10 cellular contexts compared by ENCODE assay signal in the genomic region with DNA sequence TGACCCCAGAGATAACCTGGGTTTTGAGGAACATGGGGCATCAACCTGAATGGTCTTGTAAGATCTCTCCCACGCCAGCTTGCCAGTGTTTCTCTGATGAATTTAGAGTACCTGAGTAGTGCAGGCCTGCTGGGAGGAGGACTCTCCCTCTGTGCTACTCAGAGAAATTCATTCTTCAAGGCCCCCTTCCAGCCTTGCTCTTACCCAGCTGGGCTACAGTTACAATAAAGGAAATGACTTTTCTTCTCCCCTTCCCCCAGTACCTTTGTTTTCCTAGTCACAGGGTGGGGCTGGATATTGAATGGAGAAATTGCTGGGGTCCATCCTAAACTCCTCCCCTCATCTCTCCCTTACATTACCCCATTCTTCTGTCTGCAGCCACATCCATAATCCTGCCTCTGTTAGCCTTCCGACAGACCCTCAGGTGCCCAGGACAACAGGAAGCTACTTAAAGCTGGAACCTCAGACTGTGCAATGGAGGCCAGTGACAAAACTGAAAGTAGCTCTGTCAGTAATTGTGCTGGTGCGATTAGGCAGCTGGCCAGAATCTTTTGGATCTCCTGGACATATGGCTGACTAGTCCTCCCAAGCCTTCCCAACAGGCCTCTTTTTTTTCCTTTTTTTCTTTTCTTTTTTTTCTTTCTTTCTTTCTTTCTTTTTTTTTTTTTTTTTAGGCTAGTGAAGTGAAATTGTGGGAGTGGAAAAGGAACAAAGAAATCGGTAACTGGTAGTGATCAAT. TPM values are rescaled to one million over a fixed set of nuclear protein-coding genes. Genes with fewer than 3 reads are reported as not detected.
DNase-seq lines count a peak whose midpoint lies in the region; ATAC-seq lines count a peak whose summit lies in the region.
"Had no signal": no experiment of that assay in that cellular context is flagged by ENCODE, and none has a peak within 500 bp of the region (broad histone marks: within the 10 kb centered on the region; RNA-seq: fewer than 3 reads in every experiment).

No MANE protein-coding gene starts in this region.

- H3K36me3 ChIP-seq in iPS-20b (ENCODE audit: insufficient read depth, low read depth, low read length) (peaks cover 48% of the 10 kb centered on the region), subcutaneous abdominal adipose tissue (ENCODE audit: control insufficient read depth in 5 of 5, insufficient read depth in 5 of 5, low read length in 5 of 5) (peaks cover 0 to 5% (median 0%) of the 10 kb centered on the region in 5 donors)

- intact Hi-C loops in activated T-helper 2 cell treated with anti-CD3 and anti-CD28 coated beads, Interferon-gamma antibody, Interleukin-2, Interleukin-4, amounts not matched to agents 10 μg/mL and 5 μg/mL and 100 μg/mL, durations not matched to agents 14 hours and 24 hours and 36 hours (cut with micrococcal nuclease): no loop called here

- 0 out of 2 replicates have a peak overlapping the region, but pooled peaks have one; percentile 3 for H3K9ac ChIP-seq in iPS-20b (ENCODE audit: low read depth, low read length)
- H3K9ac ChIP-seq in subcutaneous abdominal adipose tissue (ENCODE audit: low read length in 5 of 5): peak overlapping the region; percentile 40 to 71 (median 53)

- peaks cover 34% of the 10 kb centered on the region for H3K4me1 Mint-ChIP-seq in activated T-helper 2 cell treated with anti-CD3 and anti-CD28 coated beads, Interferon-gamma antibody, Interleukin-2, Interleukin-4, amounts not matched to agents 10 μg/mL and 5 μg/mL and 100 μg/mL, durations not matched to agents 14 hours and 24 hours and 36 hours (ENCODE audit: low read depth)

- no peak overlapping the region for H3K4me3 ChIP-seq in iPS-20b (ENCODE audit: low read length)
- H3K4me3 ChIP-seq in subcutaneous abdominal adipose tissue (ENCODE audit: low read depth in 1 of 5, low read length in 5 of 5): peak overlapping the region; percentile 16 to 53 (median 25)
- H3K4me3 ChIP-seq: SK-N-MC had no signal

- H3K4me1 ChIP-seq in iPS-20b (ENCODE audit: insufficient read depth, low read length): 0 out of 2 replicates have a peak, but pooled peaks cover 6% of the 10 kb centered on the region
- peaks cover 16 to 72% (median 39%) of the 10 kb centered on the region in 5 donors for H3K4me1 ChIP-seq in subcutaneous abdominal adipose tissue (ENCODE audit: control insufficient read depth in 5 of 5, insufficient read depth in 5 of 5, low read length in 5 of 5)

- peak overlapping the region; percentile 26 for H3K4me3 Mint-ChIP-seq in activated T-helper 2 cell treated with anti-CD3 and anti-CD28 coated beads, Interferon-gamma antibody, Interleukin-2, Interleukin-4, amounts not matched to agents 10 μg/mL and 5 μg/mL and 100 μg/mL, durations not matched to agents 14 hours and 24 hours and 36 hours (ENCODE audit: low read depth)

- H3K27ac Mint-ChIP-seq in activated T-helper 2 cell treated with anti-CD3 and anti-CD28 coated beads, Interferon-gamma antibody, Interleukin-2, Interleukin-4, amounts not matched to agents 10 μg/mL and 5 μg/mL and 100 μg/mL, durations not matched to agents 14 hours and 24 hours and 36 hours: peak overlapping the region; percentile 77

- H3K9me3 Mint-ChIP-seq in activated T-helper 2 cell treated with anti-CD3 and anti-CD28 coated beads, Interferon-gamma antibody, Interleukin-2, Interleukin-4, amounts not matched to agents 10 μg/mL and 5 μg/mL and 100 μg/mL, durations not matched to agents 14 hours and 24 hours and 36 hours: no peaks in the 10 kb centered on the region

- no peaks in the 10 kb centered on the region for H3K9me3 ChIP-seq in iPS-20b (ENCODE audit: insufficient read depth, low read depth, low read length)
- no peaks in the 10 kb centered on the region for H3K9me3 ChIP-seq in subcutaneous abdominal adipose tissue (ENCODE audit: control insufficient read depth in 5 of 5, low read length in 5 of 5)

- H3K27me3 ChIP-seq in iPS-20b (ENCODE audit: insufficient read depth, low read length) (no peaks in the 10 kb centered on the region), subcutaneous abdominal adipose tissue (ENCODE audit: control insufficient read depth in 5 of 5, insufficient read depth in 4 of 5, low read length in 5 of 5) (no peaks in the 10 kb centered on the region)

- H3K27ac ChIP-seq in iPS-20b (ENCODE audit: low read length) (no peak overlapping the region), subcutaneous abdominal adipose tissue (ENCODE audit: low read depth, low read length) (peak overlapping the region; percentile 74)
- H3K27ac ChIP-seq: C4-2B, SK-N-MC had no signal

- peaks cover 30% of the 10 kb centered on the region for H3K36me3 Mint-ChIP-seq in activated T-helper 2 cell treated with anti-CD3 and anti-CD28 coated beads, Interferon-gamma antibody, Interleukin-2, Interleukin-4, amounts not matched to agents 10 μg/mL and 5 μg/mL and 100 μg/mL, durations not matched to agents 14 hours and 24 hours and 36 hours (ENCODE audit: low read depth)

- ATAC-seq in activated CD4-positive, CD25-positive, alpha-beta regulatory T cell treated with anti-CD3 and anti-CD28 coated beads, Interleukin-2, amount 50 U/mL, for 24 hours: peak; percentile 51 to 57
- no peak for ATAC-seq in HG02763 (IDR thresholded peaks at IDR 0.05; ENCODE audit: unreplicated experiment)

- DNase-seq in activated CD4-positive, CD25-positive, alpha-beta regulatory T cell (lab: John Stamatoyannopoulos, UW): no peak
- no peak for DNase-seq in activated T-helper 2 cell treated with anti-CD3 and anti-CD28 coated beads, Interferon-gamma antibody, Interleukin-2, Interleukin-4, amounts not matched to agents 10 μg/mL and 5 μg/mL and 100 μg/mL, durations not matched to agents 14 hours and 24 hours and 36 hours (ENCODE audit: low spot score)
- DNase-seq in globus pallidus (ENCODE audit: low spot score) (no peak), NCI-H146 (lab: John Stamatoyannopoulos, UW) (no peak)

- no peaks in the 10 kb centered on the region for H3K27me3 Mint-ChIP-seq in activated T-helper 2 cell treated with anti-CD3 and anti-CD28 coated beads, Interferon-gamma antibody, Interleukin-2, Interleukin-4, amounts not matched to agents 10 μg/mL and 5 μg/mL and 100 μg/mL, durations not matched to agents 14 hours and 24 hours and 36 hours (ENCODE audit: low read depth)

RNA-seq across cellular contexts. Expression of a gene that starts 17.5 kb away (rescaled TPM):
- total RNA-seq in activated T-helper 2 cell treated with anti-CD3 and anti-CD28 coated beads, Interferon-gamma antibody, Interleukin-2, Interleukin-4, amounts not matched to agents 10 μg/mL and 5 μg/mL and 100 μg/mL, durations not matched to agents 14 hours and 24 hours and 36 hours: 31.1 and 33.9 TPM in 2 replicates
